In genomic region chr6:16136536-16137450, GRCh38 we compare ENCODE assay signal across 8 cellular contexts. TPM values are rescaled to one million over a fixed set of nuclear protein-coding genes. Genes with fewer than 3 reads are reported as not detected.
DNase-seq lines count a peak whose midpoint lies in the region; ATAC-seq and TF ChIP-seq lines count a peak whose summit lies in the region.

No MANE protein-coding gene starts in this region.

- peaks cover 9% of the 10 kb centered on the region for H3K79me1 ChIP-seq in mesendoderm (ENCODE audit: low read length)

- POLR2A ChIA-PET in T-cell (lab: Charles Lee), result interaction anchor here (0.5 to 2.4 kb wide), 14 partner anchors 8 to 626 kb away, joined by 3 to 26 read pairs (median 4); partner anchors contain the start of gene MYLIP (in 1 of the 2)

- no peak overlapping the region for H4K8ac ChIP-seq in mesendoderm (ENCODE audit: low read depth, low read length)

- peaks cover 17% of the 10 kb centered on the region for H3K4me1 ChIP-seq in GM23248 (ENCODE audit: insufficient read depth)
- no peaks in the 10 kb centered on the region for H3K4me1 ChIP-seq in mesendoderm (ENCODE audit: control insufficient read depth, low read depth, low read length)

- 3% methylated on average over 5 of the region's 5 CpGs for WGBS in GM23248 (ENCODE audit: low coverage in 1 of 2, low lambda C conversion rate in 2 of 2, missing lambda C conversion rate in 2 of 2), 2 experiments
- WGBS in mesendoderm (ENCODE audit: extremely low coverage, insufficient coverage, low lambda C conversion rate), result no CpG with 5 or more reads among the region's 5 CpGs

- H3K27ac Mint-ChIP-seq in T-cell, result peak overlapping the region; percentile 80 to 83

- no peak overlapping the region for H2AFZ ChIP-seq in GM23248

- H3K36me3 Mint-ChIP-seq in T-cell, result peaks cover 35% of the 10 kb centered on the region

- no peaks in the 10 kb centered on the region for H3K27me3 Mint-ChIP-seq in T-cell

- H2BK120ac ChIP-seq in mesendoderm (ENCODE audit: low read depth, low read length), result no peak overlapping the region

- peak; percentile 91 for DNase-seq in GM23248
- peak in 8 of 34 experiments; percentile 12 to 46 (median 20) for DNase-seq in T-cell
- peak; percentile 42 for DNase-seq in central memory CD4-positive, alpha-beta T cell
- DNase-seq in omental fat pad (ENCODE audit: low spot score), result no peak
- DNase-seq in mesendoderm, result no peak
- DNase-seq in NCI-H345 treated with DMSO at 0.1 percent for 48 hours (lab: John Stamatoyannopoulos, UW; ENCODE audit: unreplicated experiment), result no peak
- DNase-seq in T1000 (lab: John Stamatoyannopoulos, UW), result no peak
- no peak for DNase-seq in hippocampal formation (lab: John Stamatoyannopoulos, UW)

- peak overlapping the region; percentile 59 to 94 (median 68) for H3K4me3 Mint-ChIP-seq in T-cell

- H3K23ac ChIP-seq in mesendoderm (ENCODE audit: low read length), result no peak overlapping the region

- peak overlapping the region; percentile 47 for H3K4me3 ChIP-seq in GM23248
- H3K4me3 ChIP-seq in mesendoderm (ENCODE audit: low read length), result no peak overlapping the region

- H3K9ac ChIP-seq in GM23248 (0 out of 2 replicates have a peak overlapping the region, but pooled peaks have one; percentile 9), mesendoderm (ENCODE audit: low read length) (no peak overlapping the region)

- no peaks in the 10 kb centered on the region for H4K20me1 ChIP-seq in GM23248 (ENCODE audit: insufficient read depth)

- H3K27me3 ChIP-seq in GM23248 (replicated peaks; ENCODE audit: insufficient read depth), result peaks cover 55% of the 10 kb centered on the region
- no peaks in the 10 kb centered on the region for H3K27me3 ChIP-seq in mesendoderm (ENCODE audit: insufficient read depth, low read length, poor library complexity)

- H2BK5ac ChIP-seq in mesendoderm (ENCODE audit: low read length), result no peak overlapping the region

- H3K56ac ChIP-seq in mesendoderm (ENCODE audit: low read length), result no peak overlapping the region

- no peaks in the 10 kb centered on the region for H3K36me3 ChIP-seq in GM23248 (ENCODE audit: low read depth)
- H3K36me3 ChIP-seq in mesendoderm (ENCODE audit: control insufficient read depth, insufficient read depth, low read length), result no peaks in the 10 kb centered on the region

- CTCF ChIA-PET in T-cell (lab: Charles Lee), result interaction anchor here (0.6 to 2.8 kb wide), 18 partner anchors 8 to 967 kb away, joined by 3 to 17 read pairs (median 4); partner anchors contain the start of gene MYLIP (in 1 of the 2)

- no peak overlapping the region for H4K5ac ChIP-seq in mesendoderm (ENCODE audit: low read length)

- in situ Hi-C loops in GM23248 (cut with MboI), result no loop called here

- H3K4me2 ChIP-seq in GM23248 (ENCODE audit: unreplicated experiment) (peak overlapping the region; percentile 74), mesendoderm (ENCODE audit: low read length) (no peak overlapping the region)

- H3K79me2 ChIP-seq in GM23248 (ENCODE audit: insufficient read depth) (no peaks in the 10 kb centered on the region), mesendoderm (ENCODE audit: control insufficient read depth, insufficient read depth, low read length) (peaks cover 30% of the 10 kb centered on the region)

- peaks cover 93 to 95% (median 94%) of the 10 kb centered on the region in 3 donors for H3K4me1 Mint-ChIP-seq in T-cell

- H3F3A ChIP-seq in GM23248 (ENCODE audit: insufficient read depth), result peaks cover 14% of the 10 kb centered on the region

- H3K4ac ChIP-seq in mesendoderm (ENCODE audit: low read depth, low read length), result no peak overlapping the region

- no peaks in the 10 kb centered on the region for H3K9me3 Mint-ChIP-seq in T-cell

- no peaks in the 10 kb centered on the region for H3K9me3 ChIP-seq in GM23248 (ENCODE audit: low read depth)

- H3K18ac ChIP-seq in mesendoderm (ENCODE audit: low read length), result no peak overlapping the region

- H2AK5ac ChIP-seq in mesendoderm (ENCODE audit: low read length), result no peak overlapping the region

- H2BK15ac ChIP-seq in mesendoderm (replicated peaks; ENCODE audit: low read depth), result no peak overlapping the region

- H3K27ac ChIP-seq in GM23248, result peak overlapping the region; percentile 34
- H3K27ac ChIP-seq in mesendoderm (ENCODE audit: low read depth, low read length), result no peak overlapping the region

- H3K9me2 ChIP-seq in GM23248 (ENCODE audit: insufficient read depth), result no peaks in the 10 kb centered on the region

- ATAC-seq in T-cell (replicated peaks in 1 of 4), result peak; percentile 43 to 84 (median 75)
- ATAC-seq in omental fat pad (ENCODE audit: low FRiP score), result peak; percentile 76

- TF ChIP-seq CTCF in omental fat pad (IDR thresholded peaks at IDR 0.05), result no peak

RNA-seq across cellular contexts. Expression of gene MYLIP, which starts 7.9 kb away (rescaled TPM):
- total RNA-seq in GM23248 (2014; rRNA removed; shearing (Covaris generic)), result 1.4 and 1.9 TPM in 2 replicates
- polyA plus RNA-seq in GM23248 (2016; fragmentation: Nextera tagmentation; extraction: Ambion mirVana), result 1.7 and 2.0 TPM in 2 replicates
- total RNA-seq in T-cell (100 to 1,000 TPM in 2 of 5 donors, 10 to 100 TPM in 3; 18.4 to 210 (median 19.9) TPM), omental fat pad (10 to 100 TPM; 13.0 to 81.8 (median 33.5) TPM)
- 13.4 TPM for polyA plus RNA-seq in mesendoderm (2013, experiment 1 of 2)
- 13.6 TPM for polyA plus RNA-seq in mesendoderm (2013, experiment 2 of 2)

Comparison
In these comparisons a context has a peak if more than half of its experiments do, and no peak if none do; other contexts are left out.
1. DNase-seq: peak in GM23248 (single experiment) and central memory CD4-positive, alpha-beta T cell (single experiment); none in omental fat pad (single experiment), mesendoderm (single experiment), NCI-H345 treated with DMSO at 0.1 percent for 48 hours (single experiment), T1000 (single experiment) and hippocampal formation (0 of 2).